In genomic region chr2:161972232-161972631, GRCh38 we compare ENCODE assay signal across 29 cellular contexts.
"Had no signal": no experiment of that assay in that cellular context is flagged by ENCODE, and none has a peak within 500 bp of the region (broad histone marks: within the 10 kb centered on the region; RNA-seq: fewer than 3 reads in every experiment).

No MANE protein-coding gene starts in this region.

- H3K36me3 Mint-ChIP-seq: IgD-negative memory B cell had no signal

- DNase-seq: activated CD4-positive, alpha-beta memory T cell treated with anti-CD3 and anti-CD28 coated beads for 36 hours; activated CD4-positive, alpha-beta T cell treated with anti-CD3 and anti-CD28 coated beads for 4 hours; activated CD4-positive, alpha-beta T cell treated with anti-CD3 and anti-CD28 coated beads, Interleukin-2, amount 50 U/mL, for 1 hour; activated CD4-positive, CD25-positive, alpha-beta regulatory T cell treated with anti-CD3 and anti-CD28 coated beads, Interleukin-2, amount 50 U/mL, for 72 hours; activated effector memory CD4-positive, alpha-beta T cell treated with anti-CD3 and anti-CD28 coated beads, Interleukin-2, amount 50 U/mL, for 16 hours; activated naive CD4-positive, alpha-beta T cell; activated T-cell treated with anti-CD3 and anti-CD28 coated beads, Interleukin-2, amount 50 U/mL, for 1 hour; amniotic stem cell; aorta; brain microvascular endothelial cell; central memory CD4-positive, alpha-beta T cell; Kasumi-1; KBM-7; MG63; NCI-H1048; NCI-H1105 treated with DMSO at 0.1 percent for 48 hours; NCI-H1436; NCI-H1694; NCI-H1930; NCI-H2081 treated with DMSO at 0.1 percent for 48 hours; NCI-H345; NCI-H524 treated with DMSO at 0.1 percent for 48 hours; SHP77; SJCRH30; T1000 had no signal

- H3K9me3 Mint-ChIP-seq: activated CD4-positive, alpha-beta memory T cell treated with anti-CD3 and anti-CD28 coated beads for 36 hours; IgD-negative memory B cell had no signal

- ATAC-seq: activated naive CD4-positive, alpha-beta T cell treated with anti-CD3 and anti-CD28 coated beads, Interleukin-2, amount 50 U/mL, for 72 hours; Panc1 had no signal

- H3K4me3 Mint-ChIP-seq: activated CD4-positive, alpha-beta memory T cell treated with anti-CD3 and anti-CD28 coated beads for 36 hours; IgD-negative memory B cell had no signal

- H3K27ac Mint-ChIP-seq: activated CD4-positive, alpha-beta memory T cell treated with anti-CD3 and anti-CD28 coated beads for 36 hours; activated naive CD4-positive, alpha-beta T cell treated with anti-CD3 and anti-CD28 coated beads, Interleukin-2, amount 50 U/mL, for 72 hours had no signal

- H3K27ac ChIP-seq: brain microvascular endothelial cell, SJCRH30, SK-N-MC had no signal
